ENCODE assay signal across 16 cellular contexts in genomic region chr4:140653718-140654515, GRCh38.
DNase-seq lines count a peak whose midpoint lies in the region; ATAC-seq, FAIRE-seq and TF ChIP-seq lines count a peak whose summit lies in the region.
"Had no signal": no experiment of that assay in that cellular context is flagged by ENCODE, and none has a peak within 500 bp of the region (broad histone marks: within the 10 kb centered on the region; RNA-seq: fewer than 3 reads in every experiment).

No MANE protein-coding gene starts in this region.

- H2BK12ac ChIP-seq in mesenchymal stem cell (ENCODE audit: low read length in 2 of 2), result no peak overlapping the region

- H3K36me3 ChIP-seq in left ventricle myocardium inferior, result peaks cover 62% of the 10 kb centered on the region
- H3K36me3 ChIP-seq in endothelial cell of umbilical vein (ENCODE audit: control insufficient read depth in 2 of 2, extremely low read depth in 1 of 2, insufficient read depth in 2 of 2, low read length in 2 of 2), result peaks cover 19 to 20% of the 10 kb centered on the region in 2 experiments
- peaks cover 12 to 70% of the 10 kb centered on the region in 2 experiments for H3K36me3 ChIP-seq in mesenchymal stem cell (ENCODE audit: control insufficient read depth in 1 of 2, insufficient read depth in 2 of 2, low read depth in 1 of 2, low read length in 2 of 2)

- WGBS in mesenchymal stem cell, result 65% methylated on average over 7 of the region's 8 CpGs

- H3K4ac ChIP-seq in mesenchymal stem cell (ENCODE audit: low read depth in 1 of 2, low read length in 2 of 2), result no peak overlapping the region

- H3K9me3 ChIP-seq in left ventricle myocardium inferior (replicated peaks) (no peaks in the 10 kb centered on the region), endothelial cell of umbilical vein (replicated peaks; ENCODE audit: control insufficient read depth, insufficient read depth, low read length) (no peaks in the 10 kb centered on the region), mesenchymal stem cell (ENCODE audit: control insufficient read depth, low read length) (no peaks in the 10 kb centered on the region)
- H3K9me3 ChIP-seq: mucosa of descending colon had no signal

- intact Hi-C loops in Right ventricle myocardium superior (cut with DNase I) (no loop called here), left ventricle myocardium inferior (cut with micrococcal nuclease) (no loop called here), endothelial cell of umbilical vein (cut with micrococcal nuclease) (no loop called here)

- H3K9ac ChIP-seq in endothelial cell of umbilical vein (replicated peaks; ENCODE audit: extremely low read depth, insufficient read depth, low read length) (no peak overlapping the region), mesenchymal stem cell (ENCODE audit: low read length) (peak overlapping the region; percentile 79)

- no peak for DNase-seq in Right ventricle myocardium superior
- DNase-seq in left ventricle myocardium inferior, result no peak
- peak; percentile 20 for DNase-seq in endothelial cell of umbilical vein (ENCODE audit: low read depth, low spot score)
- peak; percentile 68 for DNase-seq in mesenchymal stem cell
- DNase-seq in NCI-H82 (lab: John Stamatoyannopoulos, UW), result no peak
- DNase-seq in activated naive CD4-positive, alpha-beta T cell (lab: John Stamatoyannopoulos, UW), result no peak
- DNase-seq in activated CD8-positive, alpha-beta T cell treated with anti-CD3 and anti-CD28 coated beads, Interleukin-2, amount 10 ng/mL, durations not matched to agents 7 days and 5 days, result no peak
- DNase-seq: activated CD4-positive, alpha-beta T cell treated with anti-CD3 and anti-CD28 coated beads for 48 hours; mucosa of descending colon; NCI-H1436; substantia nigra had no signal

- peaks cover 11% of the 10 kb centered on the region for H3K27me3 Mint-ChIP-seq in activated CD8-positive, alpha-beta T cell treated with anti-CD3 and anti-CD28 coated beads, Interleukin-2, amount 10 ng/mL, durations not matched to agents 7 days and 5 days (ENCODE audit: low read depth)

- H3K18ac ChIP-seq in mesenchymal stem cell (ENCODE audit: low read depth in 1 of 2, low read length in 2 of 2), result peak overlapping the region; percentile 44 to 49

- no peaks in the 10 kb centered on the region for H3K79me2 ChIP-seq in endothelial cell of umbilical vein (ENCODE audit: control insufficient read depth, insufficient read depth, low read length)

- POLR2A ChIA-PET in endothelial cell of umbilical vein (lab: Charles Lee), result no interaction called here
- POLR2A ChIA-PET in activated CD8-positive, alpha-beta T cell treated with anti-CD3 and anti-CD28 coated beads, Interleukin-2, amount 10 ng/mL, durations not matched to agents 7 days and 5 days (lab: Charles Lee), result no interaction called here

- no peak overlapping the region for H3K27ac Mint-ChIP-seq in activated CD8-positive, alpha-beta T cell treated with anti-CD3 and anti-CD28 coated beads, Interleukin-2, amount 10 ng/mL, durations not matched to agents 7 days and 5 days
- H3K27ac Mint-ChIP-seq: activated naive CD4-positive, alpha-beta T cell treated with anti-CD3 and anti-CD28 coated beads, Interleukin-2, amount 50 U/mL, for 72 hours had no signal

- H3K4me3 Mint-ChIP-seq in activated CD8-positive, alpha-beta T cell treated with anti-CD3 and anti-CD28 coated beads, Interleukin-2, amount 10 ng/mL, durations not matched to agents 7 days and 5 days, result no peak overlapping the region

- H3K4me1 ChIP-seq in left ventricle myocardium inferior (peaks cover 11% of the 10 kb centered on the region), endothelial cell of umbilical vein (ENCODE audit: control insufficient read depth, extremely low read depth, insufficient read depth, low read length) (no peaks in the 10 kb centered on the region), mesenchymal stem cell (ENCODE audit: control insufficient read depth, insufficient read depth, low read depth, low read length) (peaks cover 6% of the 10 kb centered on the region)
- H3K4me1 ChIP-seq: foreskin keratinocyte had no signal

- TF ChIP-seq POLR2A in endothelial cell of umbilical vein (IDR thresholded peaks at IDR 0.05; ENCODE audit: low read depth, low read length), result no peak

- H3K27ac ChIP-seq in left ventricle myocardium inferior (replicated peaks) (no peak overlapping the region), endothelial cell of umbilical vein (ENCODE audit: insufficient read depth, low read depth, low read length) (no peak overlapping the region), mesenchymal stem cell (ENCODE audit: low read length, poor library complexity, severe bottlenecking) (peak overlapping the region; percentile 92)
- H3K27ac ChIP-seq: foreskin keratinocyte had no signal

- H3K4me3 ChIP-seq in left ventricle myocardium inferior, result no peak overlapping the region
- H3K4me3 ChIP-seq in endothelial cell of umbilical vein (replicated peaks in 1 of 3; ENCODE audit: insufficient read depth in 1 of 3, low read depth in 1 of 3, low read length in 3 of 3), result no peak overlapping the region
- peak overlapping the region in 1 of 2 experiments; percentile 61 for H3K4me3 ChIP-seq in mesenchymal stem cell (ENCODE audit: insufficient read depth in 1 of 2, low read depth in 1 of 2, low read length in 2 of 2)
- H3K4me3 ChIP-seq: mucosa of descending colon had no signal

- no peak overlapping the region for H2BK120ac ChIP-seq in mesenchymal stem cell (ENCODE audit: low read depth, low read length)

- TF ChIP-seq CTCF in left ventricle myocardium inferior (IDR thresholded peaks at IDR 0.05; ENCODE audit: borderline replicate concordance) (no peak), endothelial cell of umbilical vein (IDR thresholded peaks at IDR 0.05; ENCODE audit: extremely low read depth in 1 of 2, insufficient read depth in 1 of 2, low read depth in 1 of 2, low read length in 2 of 2) (no peak)

- ATAC-seq in Right ventricle myocardium superior (ENCODE audit: poor library complexity) (peak; percentile 62), GM19452 (IDR thresholded peaks at IDR 0.05; ENCODE audit: unreplicated experiment) (no peak)
- no peak for ATAC-seq in activated CD8-positive, alpha-beta T cell treated with anti-CD3 and anti-CD28 coated beads, Interleukin-2, amount 10 ng/mL, durations not matched to agents 7 days and 5 days
- ATAC-seq: activated naive CD4-positive, alpha-beta T cell treated with anti-CD3 and anti-CD28 coated beads, Interleukin-2, amount 50 U/mL, for 72 hours; foreskin keratinocyte; mucosa of descending colon had no signal

- H2AFZ ChIP-seq in endothelial cell of umbilical vein (ENCODE audit: low read depth, low read length) (no peak overlapping the region), mesenchymal stem cell (ENCODE audit: low read depth, low read length) (no peak overlapping the region)

- CTCF ChIA-PET in endothelial cell of umbilical vein (lab: Charles Lee), result interaction anchor here (0.9 to 1.9 kb wide), 4 partner anchors 10 to 103 kb away, joined by 3 to 9 read pairs (median 6); partner anchors contain the start of gene TBC1D9
- CTCF ChIA-PET in activated CD8-positive, alpha-beta T cell treated with anti-CD3 and anti-CD28 coated beads, Interleukin-2, amount 10 ng/mL, durations not matched to agents 7 days and 5 days (lab: Charles Lee), result no interaction called here

- no peaks in the 10 kb centered on the region for H3K27me3 ChIP-seq in left ventricle myocardium inferior (ENCODE audit: low read depth)
- no peaks in the 10 kb centered on the region for H3K27me3 ChIP-seq in endothelial cell of umbilical vein (ENCODE audit: control insufficient read depth in 2 of 2, insufficient read depth in 2 of 2, low read length in 2 of 2)
- H3K27me3 ChIP-seq in mesenchymal stem cell (ENCODE audit: control insufficient read depth in 1 of 2, insufficient read depth in 1 of 2, low read length in 2 of 2), result no peaks in the 10 kb centered on the region
- H3K27me3 ChIP-seq: foreskin keratinocyte had no signal

- FAIRE-seq in endothelial cell of umbilical vein (lab: Jason Lieb, UNC), result no peak
- FAIRE-seq: H54, RCC 7860 had no signal

- H2BK5ac ChIP-seq in mesenchymal stem cell (ENCODE audit: low read depth, low read length, poor library complexity, severe bottlenecking), result peak overlapping the region; percentile 78

- BruUV-seq in endothelial cell of umbilical vein (replicated peaks; lab: Mats Ljungman, UMichigan), result no TSS peak

- H2BK15ac ChIP-seq in mesenchymal stem cell (ENCODE audit: low read depth, poor library complexity, severe bottlenecking), result no peak overlapping the region

- H3K23ac ChIP-seq in mesenchymal stem cell (ENCODE audit: low read length in 2 of 2), result no peak overlapping the region

- H3K9me3 Mint-ChIP-seq in activated CD8-positive, alpha-beta T cell treated with anti-CD3 and anti-CD28 coated beads, Interleukin-2, amount 10 ng/mL, durations not matched to agents 7 days and 5 days (ENCODE audit: insufficient read depth), result no peaks in the 10 kb centered on the region
- H3K9me3 Mint-ChIP-seq: activated naive CD4-positive, alpha-beta T cell treated with anti-CD3 and anti-CD28 coated beads, Interleukin-2, amount 50 U/mL, for 72 hours had no signal

- H3K9me1 ChIP-seq in endothelial cell of umbilical vein (replicated peaks; ENCODE audit: control insufficient read depth, extremely low read depth, insufficient read depth, low read length), result no peaks in the 10 kb centered on the region

- H3K14ac ChIP-seq in mesenchymal stem cell (ENCODE audit: low read length in 2 of 2), result no peak overlapping the region

- H3K36me3 Mint-ChIP-seq in activated CD8-positive, alpha-beta T cell treated with anti-CD3 and anti-CD28 coated beads, Interleukin-2, amount 10 ng/mL, durations not matched to agents 7 days and 5 days (ENCODE audit: low read depth), result no peaks in the 10 kb centered on the region
- H3K36me3 Mint-ChIP-seq: activated naive CD4-positive, alpha-beta T cell treated with anti-CD3 and anti-CD28 coated beads, Interleukin-2, amount 50 U/mL, for 72 hours had no signal

- H3K79me1 ChIP-seq in mesenchymal stem cell (replicated peaks; ENCODE audit: low read length, poor library complexity, severe bottlenecking), result peaks cover 1% of the 10 kb centered on the region

- H3K4me1 Mint-ChIP-seq in activated CD8-positive, alpha-beta T cell treated with anti-CD3 and anti-CD28 coated beads, Interleukin-2, amount 10 ng/mL, durations not matched to agents 7 days and 5 days (ENCODE audit: low read depth), result no peaks in the 10 kb centered on the region

- no peaks in the 10 kb centered on the region for H4K20me1 ChIP-seq in endothelial cell of umbilical vein (replicated peaks; ENCODE audit: control insufficient read depth, extremely low read depth, insufficient read depth, low read length)

- H4K8ac ChIP-seq in mesenchymal stem cell (ENCODE audit: low read length), result no peak overlapping the region

- H4K91ac ChIP-seq in mesenchymal stem cell (ENCODE audit: low read length), result no peak overlapping the region

- H2AK5ac ChIP-seq in mesenchymal stem cell (ENCODE audit: low read length, severe bottlenecking), result peak overlapping the region; percentile 79

- H3K4me2 ChIP-seq in endothelial cell of umbilical vein (ENCODE audit: insufficient read depth, low read length), result no peak overlapping the region
- H3K4me2 ChIP-seq in mesenchymal stem cell (ENCODE audit: low read length, poor library complexity, severe bottlenecking), result no peak overlapping the region

- dilution Hi-C loops in endothelial cell of umbilical vein (cut with MboI; ENCODE audit: extremely low pct_ligation_motif_present, low sequenced_read_pairs), result no loop called here

TF ChIP-seq in endothelial cell of umbilical vein, 7 proteins besides CTCF, POLR2A, EP300 and RAD21 (continues in another document):
- TF ChIP-seq FOS (IDR thresholded peaks at IDR 0.05; ENCODE audit: borderline replicate concordance, insufficient read depth, low read length), result no peak

Comparison
In these comparisons a context has a peak if more than half of its experiments do, and no peak if none do; other contexts are left out.
1. DNase-seq: peak in endothelial cell of umbilical vein (single experiment) and mesenchymal stem cell (single experiment); none in Right ventricle myocardium superior (single experiment), left ventricle myocardium inferior (single experiment), NCI-H82 (single experiment), activated naive CD4-positive, alpha-beta T cell (0 of 4) and activated CD8-positive, alpha-beta T cell treated with anti-CD3 and anti-CD28 coated beads, Interleukin-2, amount 10 ng/mL, durations not matched to agents 7 days and 5 days (single experiment).